ENCODE assay signal across 8 cellular contexts in genomic region chr16:31508706-31509523, GRCh38. TPM values are rescaled to one million over a fixed set of nuclear protein-coding genes. Genes with fewer than 3 reads are reported as not detected.
A peak's percentile ranks its signal among the peaks of the same experiment; 100 is the strongest.
DNase-seq lines count a peak whose midpoint lies in the region; ATAC-seq and TF ChIP-seq lines count a peak whose summit lies in the region.

No MANE protein-coding gene starts in this region.

- H3K27me3 ChIP-seq in lung (ENCODE audit: control insufficient read depth, insufficient read depth) (no peaks in the 10 kb centered on the region), upper lobe of right lung (no peaks in the 10 kb centered on the region)

- TF ChIP-seq CTCF in lung (IDR thresholded peaks at IDR 0.05; ENCODE audit: control extremely low read depth, extremely low read depth): no peak
- no peak for TF ChIP-seq CTCF in upper lobe of right lung (IDR thresholded peaks at IDR 0.05)

- peak; percentile 12 for ATAC-seq in lung (ENCODE audit: insufficient read depth, low FRiP score)
- no peak for ATAC-seq in upper lobe of right lung

- H3K4me3 ChIP-seq in lung: peak overlapping the region; percentile 100
- peak overlapping the region; percentile 100 for H3K4me3 ChIP-seq in upper lobe of right lung

- H3K9me3 ChIP-seq in lung (ENCODE audit: control insufficient read depth in 2 of 2, insufficient read depth in 1 of 2, low read length in 1 of 2): no peaks in the 10 kb centered on the region
- no peaks in the 10 kb centered on the region for H3K9me3 ChIP-seq in upper lobe of right lung

- peaks cover 0 to 1% of the 10 kb centered on the region in 2 donors for H3K36me3 ChIP-seq in lung (ENCODE audit: control insufficient read depth in 2 of 2, insufficient read depth in 2 of 2, low read length in 2 of 2)
- H3K36me3 ChIP-seq in upper lobe of right lung: no peaks in the 10 kb centered on the region

- H3K27ac ChIP-seq in lung (ENCODE audit: low read depth in 1 of 2, low read length in 1 of 2): peak overlapping the region; percentile 97 to 99
- H3K27ac ChIP-seq in upper lobe of right lung: peak overlapping the region; percentile 97

- peaks cover 11 to 13% of the 10 kb centered on the region in 2 donors for H3K4me1 ChIP-seq in lung (ENCODE audit: control insufficient read depth in 2 of 2, insufficient read depth in 2 of 2, low read length in 2 of 2)
- H3K4me1 ChIP-seq in upper lobe of right lung: peaks cover 31% of the 10 kb centered on the region

- WGBS in lung, 2 donors: 29 to 35% methylated on average over 11 of the region's 11 CpGs

- DNase-seq in GM03348 (ENCODE audit: low spot score) (peak; percentile 56), NCI-H2227 (lab: John Stamatoyannopoulos, UW; ENCODE audit: unreplicated experiment) (peak; percentile 38), cerebellar cortex (ENCODE audit: low spot score) (peak; percentile 38), lung (ENCODE audit: low spot score) (no peak), upper lobe of right lung (no peak), cerebellar nuclear complex (lab: John Stamatoyannopoulos, UW) (no peak), posterior cingulate gyrus (no peak), activated gamma-delta T cell treated with Interleukin-2 at 50 U/mL for 16 hours (no peak)

- intact Hi-C loops in upper lobe of right lung (cut with DNase I): no loop called here
- intact Hi-C loops in posterior cingulate gyrus (cut with DNase I): loop anchor here (2.0 to 5.0 kb wide), 2 partner anchors 48 to 552 kb away; partner anchors contain the start of gene SETD1A

RNA-seq across cellular contexts. Expression of gene RUSF1, which starts 0.7 kb away (rescaled TPM):
- total RNA-seq in lung (10 to 100 TPM; 75.9 to 82.7 TPM), upper lobe of right lung (62.8 TPM)
- 10 to 100 TPM; 56.1 to 70.3 TPM for polyA plus RNA-seq in lung

RNA-seq across cellular contexts. Expression of gene AHSP, which starts 18.8 kb away (rescaled TPM):
- total RNA-seq in lung: 10 to 100 TPM in 1 of 2 donors, not detected in 1; 47.8 TPM
- under 1 TPM in 1 of 2 donors, not detected in 1; 0.30 TPM for polyA plus RNA-seq in lung
- not detected for total RNA-seq in upper lobe of right lung

RNA-seq across cellular contexts. Expression of gene SLC5A2, which starts 26.0 kb away (rescaled TPM):
- total RNA-seq in lung: 1 to 10 TPM in 1 of 2 donors, under 1 TPM in 1; 0.85 to 1.7 TPM
- polyA plus RNA-seq in lung: 1 to 10 TPM; 2.9 to 3.1 TPM
- 3.1 TPM for total RNA-seq in upper lobe of right lung

RNA-seq across cellular contexts. Expression of gene TGFB1I1, which starts 37.0 kb away (rescaled TPM):
- 10 to 100 TPM; 45.4 to 58.9 TPM for total RNA-seq in lung
- polyA plus RNA-seq in lung: 10 to 100 TPM; 25.1 to 29.9 TPM
- total RNA-seq in upper lobe of right lung: 49.9 TPM

RNA-seq across cellular contexts. Expression of gene ARMC5, which starts 49.6 kb away (rescaled TPM):
- total RNA-seq in lung (10 to 100 TPM in 1 of 2 donors, 1 to 10 TPM in 1; 8.2 to 16.7 TPM), upper lobe of right lung (10.8 TPM)
- 10 to 100 TPM; 11.4 to 13.2 TPM for polyA plus RNA-seq in lung

Comparison
In these comparisons a context has a peak if more than half of its experiments do, and no peak if none do; other contexts are left out.
1. DNase-seq: peak in GM03348 (single experiment), NCI-H2227 (single experiment) and cerebellar cortex (single experiment); none in lung (single experiment), upper lobe of right lung (single experiment), cerebellar nuclear complex (0 of 2), posterior cingulate gyrus (0 of 10) and activated gamma-delta T cell treated with Interleukin-2 at 50 U/mL for 16 hours (single experiment).